In the genomic region with DNA sequence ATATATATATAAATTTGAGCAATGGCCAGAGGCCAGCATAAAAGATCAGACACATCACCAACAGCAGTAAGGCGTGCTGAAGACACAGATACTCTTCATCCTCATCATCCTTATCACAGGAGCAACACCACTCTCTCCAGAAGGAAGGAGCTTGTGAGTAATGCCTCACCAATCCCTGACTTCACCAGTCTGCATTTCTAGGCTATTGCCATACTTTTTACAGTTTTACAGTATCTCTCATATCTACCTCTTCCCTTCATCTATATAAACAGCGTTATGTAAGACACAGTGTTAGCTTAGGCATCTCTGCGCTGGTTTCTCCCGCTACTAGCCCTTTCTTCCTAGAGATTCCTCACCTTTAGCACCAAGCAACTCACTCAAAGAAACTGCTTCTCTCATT, we compare ENCODE assay signal across 22 cellular contexts. TPM values are rescaled to one million over a fixed set of nuclear protein-coding genes. Genes with fewer than 3 reads are reported as not detected.
A peak's percentile ranks its signal among the peaks of the same experiment; 100 is the strongest.
DNase-seq lines count a peak whose midpoint lies in the region; ATAC-seq, FAIRE-seq and TF ChIP-seq lines count a peak whose summit lies in the region.
"Had no signal": no experiment of that assay in that cellular context is flagged by ENCODE, and none has a peak within 500 bp of the region (broad histone marks: within the 10 kb centered on the region; RNA-seq: fewer than 3 reads in every experiment).

No MANE protein-coding gene starts in this region.

- BruUV-seq in mammary epithelial cell (replicated peaks; lab: Mats Ljungman, UMichigan) (no TSS peak), MCF 10A (replicated peaks; lab: Mats Ljungman, UMichigan) (no TSS peak)

- no peak overlapping the region for H3K9ac ChIP-seq in mammary epithelial cell (ENCODE audit: insufficient read depth, low read length)
- H3K9ac ChIP-seq: parathyroid adenoma had no signal

- H3K27ac ChIP-seq in mammary epithelial cell (ENCODE audit: insufficient read depth, low read depth, low read length) (no peak overlapping the region), testis (no peak overlapping the region), small intestine (ENCODE audit: low read depth in 1 of 2, low read length in 1 of 2) (no peak overlapping the region)
- H3K27ac ChIP-seq: adrenal gland, parathyroid adenoma, thoracic aorta had no signal

- POLR2A ChIA-PET in MCF 10A (lab: Yijun Ruan, JAX): interaction anchor here (0.8 kb wide), 1 partner anchor 19 kb away, joined by 3 read pairs; no protein-coding TSS in a partner anchor

- 94% methylated on average over 4 of the region's 4 CpGs for WGBS in mammary epithelial cell (ENCODE audit: low coverage, missing lambda C conversion rate)
- WGBS in testis, 2 donors: 95 to 98% methylated on average over 4 of the region's 4 CpGs
- WGBS in small intestine, 3 donors: 86 to 91% (median 89%) methylated on average over 4 of the region's 4 CpGs

- H3K36me3 ChIP-seq in mammary epithelial cell (ENCODE audit: insufficient read depth, low read length) (no peaks in the 10 kb centered on the region), testis (ENCODE audit: low read depth, missing control alignments) (no peaks in the 10 kb centered on the region), small intestine (ENCODE audit: control insufficient read depth in 2 of 2, insufficient read depth in 2 of 2, low read length in 2 of 2) (no peaks in the 10 kb centered on the region)
- H3K36me3 ChIP-seq: adrenal gland, thoracic aorta had no signal

- no peaks in the 10 kb centered on the region for H3K27me3 Mint-ChIP-seq in MCF 10A (ENCODE audit: insufficient read depth, unreplicated experiment)
- H3K27me3 Mint-ChIP-seq in T-helper 17 cell: no peaks in the 10 kb centered on the region
- H3K27me3 Mint-ChIP-seq: activated T-helper 17 cell treated with anti-CD3 and anti-CD28 coated beads, Interleukin-2, amount 50 U/mL, for 72 hours; central memory CD8-positive, alpha-beta T cell had no signal

- dilution Hi-C loops in mammary epithelial cell (cut with HindIII; ENCODE audit: low sequenced_read_pairs): no loop called here

- no peak for ATAC-seq in T-helper 17 cell
- no peak for ATAC-seq in HG03521 (IDR thresholded peaks at IDR 0.05; ENCODE audit: unreplicated experiment)
- ATAC-seq: activated T-helper 17 cell treated with anti-CD3 and anti-CD28 coated beads, Interleukin-2, amount 50 U/mL, for 72 hours; CD8-positive, alpha-beta T cell had no signal

- H3K4me1 Mint-ChIP-seq in MCF 10A (ENCODE audit: insufficient read depth, unreplicated experiment): peaks cover 32% of the 10 kb centered on the region
- H3K4me1 Mint-ChIP-seq in T-helper 17 cell: peaks cover 23% of the 10 kb centered on the region

- FAIRE-seq in small intestine (lab: Jason Lieb, UNC): no peak
- FAIRE-seq: A204.1 had no signal

- no peak overlapping the region for H3K4me3 Mint-ChIP-seq in MCF 10A (ENCODE audit: unreplicated experiment)
- peak overlapping the region; percentile 19 for H3K4me3 Mint-ChIP-seq in T-helper 17 cell
- H3K4me3 Mint-ChIP-seq: activated T-helper 17 cell treated with anti-CD3 and anti-CD28 coated beads, Interleukin-2, amount 50 U/mL, for 72 hours; CD8-positive, alpha-beta T cell; central memory CD8-positive, alpha-beta T cell; T-helper 2 cell treated with Interferon-gamma antibody and Interleukin-4, amounts not matched to agents 5 μg/mL and 100 μg/mL, for 36 hours had no signal

- no peak for TF ChIP-seq POLR2A in testis (IDR thresholded peaks at IDR 0.05)

- H3K36me3 Mint-ChIP-seq in MCF 10A (ENCODE audit: insufficient read depth, unreplicated experiment): no peaks in the 10 kb centered on the region
- H3K36me3 Mint-ChIP-seq in T-helper 17 cell (ENCODE audit: low read depth): peaks cover 3% of the 10 kb centered on the region

- no peaks in the 10 kb centered on the region for H3K9me3 Mint-ChIP-seq in MCF 10A (ENCODE audit: unreplicated experiment)
- H3K9me3 Mint-ChIP-seq: activated T-helper 17 cell treated with anti-CD3 and anti-CD28 coated beads, Interleukin-2, amount 50 U/mL, for 72 hours; CD8-positive, alpha-beta T cell; central memory CD8-positive, alpha-beta T cell; T-helper 2 cell treated with Interferon-gamma antibody and Interleukin-4, amounts not matched to agents 5 μg/mL and 100 μg/mL, for 36 hours had no signal

- peaks cover 2% of the 10 kb centered on the region for H3K27me3 ChIP-seq in mammary epithelial cell (ENCODE audit: insufficient read depth, low read length)
- H3K27me3 ChIP-seq in testis: no peaks in the 10 kb centered on the region
- no peaks in the 10 kb centered on the region for H3K27me3 ChIP-seq in small intestine (ENCODE audit: control insufficient read depth in 2 of 2, insufficient read depth in 2 of 2, low read length in 2 of 2)
- H3K27me3 ChIP-seq: adrenal gland had no signal

- H3K79me2 ChIP-seq in mammary epithelial cell (ENCODE audit: insufficient read depth, low read length): peaks cover 27% of the 10 kb centered on the region
- H3K79me2 ChIP-seq: parathyroid adenoma had no signal

- intact Hi-C loops in mammary epithelial cell (cut with micrococcal nuclease) (no loop called here), MCF 10A (cut with micrococcal nuclease) (no loop called here), testis (cut with DNase I; ENCODE audit: low total_unique reads) (no loop called here)

- no peak for TF ChIP-seq CTCF in mammary epithelial cell (conservative IDR thresholded peaks at IDR 0.05 in 1 of 2, IDR thresholded peaks at IDR 0.05 in 1 of 2; ENCODE audit: extremely low read depth in 1 of 2, insufficient read depth in 1 of 2, low read depth in 1 of 2, low read length in 2 of 2)
- TF ChIP-seq CTCF in MCF 10A (IDR thresholded peaks at IDR 0.05; ENCODE audit: unreplicated experiment): no peak
- TF ChIP-seq CTCF in testis (IDR thresholded peaks at IDR 0.05): no peak

- in situ Hi-C loops in mammary epithelial cell (cut with MboI; ENCODE audit: low sequenced_read_pairs in 2 of 2): no loop called here

- no peak overlapping the region for H3K4me3 ChIP-seq in mammary epithelial cell (replicated peaks in 1 of 3; ENCODE audit: insufficient read depth in 1 of 3, low read depth in 2 of 3, low read length in 3 of 3)
- H3K4me3 ChIP-seq in testis: no peak overlapping the region
- H3K4me3 ChIP-seq in small intestine (ENCODE audit: low read depth in 1 of 2, low read length in 2 of 2): no peak overlapping the region
- H3K4me3 ChIP-seq: adrenal gland, thoracic aorta had no signal

- H4K20me1 ChIP-seq in mammary epithelial cell (ENCODE audit: insufficient read depth, low read length): no peaks in the 10 kb centered on the region

- DNase-seq in mammary epithelial cell: no peak
- no peak for DNase-seq in MCF 10A (ENCODE audit: unreplicated experiment)
- no peak for DNase-seq in T-helper 17 cell
- DNase-seq in hepatic stellate cell (ENCODE audit: low spot score): peak; percentile 26
- no peak for DNase-seq in testis
- DNase-seq in SKM-1 treated with dmso at 0.1 percent for 144 hours (lab: John Stamatoyannopoulos, UW; ENCODE audit: unreplicated experiment): no peak
- no peak for DNase-seq in small intestine
- DNase-seq: activated CD4-positive, CD25-positive, alpha-beta regulatory T cell; activated CD8-positive, alpha-beta memory T cell treated with anti-CD3 and anti-CD28 coated beads for 24 hours; adrenal gland; CD8-positive, alpha-beta T cell; DMS79 treated with DMSO at 0.1 percent for 48 hours; NCI-H345; NK-92 treated with Interleukin-12 subunit alpha and Interleukin-12 subunit beta, amount 100 ng/mL, for 24 hours; Right ventricle myocardium superior had no signal

- H3K4me2 ChIP-seq in mammary epithelial cell (ENCODE audit: insufficient read depth, low read depth, low read length): no peak overlapping the region

- H3K4me1 ChIP-seq in mammary epithelial cell (ENCODE audit: insufficient read depth, low read length): peaks cover 38% of the 10 kb centered on the region
- H3K4me1 ChIP-seq in testis: peaks cover 9% of the 10 kb centered on the region
- H3K4me1 ChIP-seq in small intestine (ENCODE audit: control insufficient read depth in 2 of 2, insufficient read depth in 1 of 2, low read depth in 1 of 2, low read length in 1 of 2): peaks cover 2 to 7% of the 10 kb centered on the region in 2 donors

- CTCF ChIA-PET in mammary epithelial cell (lab: Charles Lee; ENCODE audit: low non-redundant PET): no interaction called here
- CTCF ChIA-PET in MCF 10A (lab: Yijun Ruan, JAX): interaction anchor here (0.9 kb wide), 1 partner anchor 153 kb away, joined by 3 read pairs; no protein-coding TSS in a partner anchor

- H3K27ac Mint-ChIP-seq in MCF 10A (ENCODE audit: low read depth, unreplicated experiment) (no peak overlapping the region), T-helper 17 cell (no peak overlapping the region)
- H3K27ac Mint-ChIP-seq: activated T-helper 17 cell treated with anti-CD3 and anti-CD28 coated beads, Interleukin-2, amount 50 U/mL, for 72 hours; CD8-positive, alpha-beta T cell; T-helper 2 cell treated with Interferon-gamma antibody and Interleukin-4, amounts not matched to agents 5 μg/mL and 100 μg/mL, for 36 hours had no signal

- peak overlapping the region; percentile 4 for H2AFZ ChIP-seq in mammary epithelial cell (ENCODE audit: low read depth, low read length)
- H2AFZ ChIP-seq: parathyroid adenoma had no signal

- H3K9me3 ChIP-seq in mammary epithelial cell (replicated peaks; ENCODE audit: insufficient read depth, low read length): no peaks in the 10 kb centered on the region
- H3K9me3 ChIP-seq in T-helper 17 cell (ENCODE audit: control insufficient read depth, low read length, poor library complexity, severe bottlenecking): no peaks in the 10 kb centered on the region
- H3K9me3 ChIP-seq in testis: no peaks in the 10 kb centered on the region
- no peaks in the 10 kb centered on the region for H3K9me3 ChIP-seq in small intestine (ENCODE audit: control insufficient read depth, low read depth)
- H3K9me3 ChIP-seq: adrenal gland, thoracic aorta had no signal

RNA-seq across cellular contexts. Expression of a gene that starts 2.4 kb away (rescaled TPM):
- total RNA-seq in mammary epithelial cell (100 to 1,000 TPM in 1 of 2 donors, 10 to 100 TPM in 1; 78.2 to 161 TPM), MCF 10A (2022) (109 and 160 TPM in 2 replicates), T-helper 17 cell (10 to 100 TPM; 12.5 to 15.3 TPM), testis (10 to 100 TPM; 21.9 to 22.9 TPM)
- polyA plus RNA-seq in mammary epithelial cell (22.4 TPM), testis (ENCODE audit: insufficient read depth, low read depth, low replicate concordance) (12.4 TPM), small intestine (1 to 10 TPM; 1.6 to 4.2 (median 1.8) TPM)
- polyA minus RNA-seq in mammary epithelial cell: 75.0 TPM
